Comparison of ENCODE assay signal across 16 cellular contexts in genomic region chr17:16313159-16314090, GRCh38. TPM values are rescaled to one million over a fixed set of nuclear protein-coding genes. Genes with fewer than 3 reads are reported as not detected.
DNase-seq lines count a peak whose midpoint lies in the region; TF ChIP-seq lines count a peak whose summit lies in the region.
"Had no signal": no experiment of that assay in that cellular context is flagged by ENCODE, and none has a peak within 500 bp of the region (broad histone marks: within the 10 kb centered on the region; RNA-seq: fewer than 3 reads in every experiment).

No MANE protein-coding gene starts in this region.

- peak; percentile 15 for DNase-seq in COLO668 (lab: John Stamatoyannopoulos, UW; ENCODE audit: unreplicated experiment)
- DNase-seq in NCI-H510A treated with DMSO at 0.1 percent for 48 hours (lab: John Stamatoyannopoulos, UW), result peak; percentile 84
- DNase-seq in epithelial cell of proximal tubule (ENCODE audit: low read depth), result peak; percentile 91
- DNase-seq in progenitor cell of endocrine pancreas (ENCODE audit: low spot score, unreplicated experiment), result no peak
- no peak for DNase-seq in activated CD4-positive, alpha-beta T cell treated with anti-CD3 and anti-CD28 coated beads, Interleukin-2, amount 50 U/mL, for 4 hours
- DNase-seq in T1000 (lab: John Stamatoyannopoulos, UW), result no peak
- DNase-seq in WERI-Rb-1, result no peak
- DNase-seq: activated CD4-positive, CD25-positive, alpha-beta regulatory T cell treated with anti-CD3 and anti-CD28 coated beads, Interleukin-2, amount 50 U/mL, for 72 hours; foreskin melanocyte; Kasumi-1; NCI-H1436; stimulated activated naive CD4-positive, alpha-beta T cell; SW 1271 had no signal

- peaks cover 9% of the 10 kb centered on the region for H3K4me1 Mint-ChIP-seq in progenitor cell of endocrine pancreas (ENCODE audit: low read depth)

- no peaks in the 10 kb centered on the region for H3K27me3 Mint-ChIP-seq in progenitor cell of endocrine pancreas

- H3K4me3 ChIP-seq in epithelial cell of proximal tubule (ENCODE audit: low read depth, low read length) (no peak overlapping the region), WERI-Rb-1 (ENCODE audit: low read depth, low read length) (no peak overlapping the region)
- H3K4me3 ChIP-seq: Peyer's patch had no signal

- peaks cover 8% of the 10 kb centered on the region for H3K36me3 ChIP-seq in WERI-Rb-1
- H3K36me3 ChIP-seq: neutrophil, Peyer's patch had no signal

- H3K9me3 Mint-ChIP-seq in progenitor cell of endocrine pancreas (ENCODE audit: low read depth), result no peaks in the 10 kb centered on the region
- H3K9me3 Mint-ChIP-seq: activated naive CD4-positive, alpha-beta T cell treated with anti-CD3 and anti-CD28 coated beads, Interleukin-2, amount 50 U/mL, for 72 hours had no signal

- H3K27me3 ChIP-seq in WERI-Rb-1 (ENCODE audit: insufficient read depth, low read depth, severe bottlenecking), result no peaks in the 10 kb centered on the region
- H3K27me3 ChIP-seq: neutrophil, Peyer's patch had no signal

- H3K9me3 ChIP-seq in WERI-Rb-1 (ENCODE audit: severe bottlenecking), result no peaks in the 10 kb centered on the region
- H3K9me3 ChIP-seq: neutrophil, Peyer's patch had no signal

- H3K27ac Mint-ChIP-seq in progenitor cell of endocrine pancreas, result peak overlapping the region; percentile 20
- H3K27ac Mint-ChIP-seq: activated naive CD4-positive, alpha-beta T cell treated with anti-CD3 and anti-CD28 coated beads, Interleukin-2, amount 50 U/mL, for 72 hours had no signal

- H3K36me3 Mint-ChIP-seq in progenitor cell of endocrine pancreas (ENCODE audit: insufficient read depth), result peaks cover 21% of the 10 kb centered on the region

- no peak overlapping the region for H3K4me3 Mint-ChIP-seq in progenitor cell of endocrine pancreas (ENCODE audit: low read depth)

- no peak overlapping the region for H3K27ac ChIP-seq in WERI-Rb-1
- H3K27ac ChIP-seq: neutrophil had no signal

- TF ChIP-seq CTCF in epithelial cell of proximal tubule (conservative IDR thresholded peaks at IDR 0.05; ENCODE audit: low read depth, low read length) (no peak), progenitor cell of endocrine pancreas (IDR thresholded peaks at IDR 0.05; ENCODE audit: unreplicated experiment) (no peak), WERI-Rb-1 (IDR thresholded peaks at IDR 0.05; ENCODE audit: low read depth, low read length) (no peak)

RNA-seq across cellular contexts. Expression of gene CENPV, which starts 39.8 kb away (rescaled TPM):
- 91.3 and 144 TPM in 2 replicates for total RNA-seq in epithelial cell of proximal tubule
- 201 and 206 TPM in 2 replicates for total RNA-seq in progenitor cell of endocrine pancreas

Comparison
In these comparisons a context has a peak if more than half of its experiments do, and no peak if none do; other contexts are left out.
1. DNase-seq: peak in COLO668 (single experiment), NCI-H510A treated with DMSO at 0.1 percent for 48 hours (single experiment) and epithelial cell of proximal tubule (single experiment); none in progenitor cell of endocrine pancreas (single experiment), activated CD4-positive, alpha-beta T cell treated with anti-CD3 and anti-CD28 coated beads, Interleukin-2, amount 50 U/mL, for 4 hours (0 of 2), T1000 (single experiment) and WERI-Rb-1 (single experiment).